ENCODE assay signal across 15 cellular contexts in genomic region chr5:145660897-145661650, GRCh38.
A peak's percentile ranks its signal among the peaks of the same experiment; 100 is the strongest.
DNase-seq lines count a peak whose midpoint lies in the region; ATAC-seq and TF ChIP-seq lines count a peak whose summit lies in the region.
"Had no signal": no experiment of that assay in that cellular context is flagged by ENCODE, and none has a peak within 500 bp of the region (broad histone marks: within the 10 kb centered on the region; RNA-seq: fewer than 3 reads in every experiment).

No MANE protein-coding gene starts in this region.

- H3K9me3 ChIP-seq in SK-N-MC (ENCODE audit: low read depth, low read length) = no peaks in the 10 kb centered on the region
- H3K9me3 ChIP-seq: transverse colon had no signal

- no peak for ATAC-seq in activated CD4-positive, CD25-positive, alpha-beta regulatory T cell treated with anti-CD3 and anti-CD28 coated beads, Interleukin-2, amount 50 U/mL, for 24 hours
- ATAC-seq in GM19395 (IDR thresholded peaks at IDR 0.05; ENCODE audit: unreplicated experiment) = no peak
- no peak for ATAC-seq in omental fat pad (ENCODE audit: low FRiP score)
- ATAC-seq: HCT116, natural killer cell had no signal

- H3K27ac ChIP-seq in SK-N-MC = peak overlapping the region; percentile 66
- H3K27ac ChIP-seq: transverse colon had no signal

- DNase-seq in GM03348 (ENCODE audit: low spot score) (peak; percentile 37), SK-N-MC (ENCODE audit: low read depth, low spot score) (peak; percentile 34), fibroblast of peridontal ligament (ENCODE audit: extremely low read depth) (peak; percentile 51), retina (peak; percentile 6), omental fat pad (ENCODE audit: low spot score) (no peak)
- DNase-seq: activated CD4-positive, CD25-positive, alpha-beta regulatory T cell; activated CD8-positive, alpha-beta memory T cell treated with anti-CD3 and anti-CD28 coated beads for 24 hours; CD4-positive, alpha-beta T cell; natural killer cell; NCI-H226; stimulated activated naive CD4-positive, alpha-beta T cell treated with Interleukin-2 at 50 U/mL for 16 hours; transverse colon had no signal

- no peaks in the 10 kb centered on the region for H3K36me3 ChIP-seq in SK-N-MC (ENCODE audit: insufficient read depth, low read length)
- H3K36me3 ChIP-seq: transverse colon had no signal

- TF ChIP-seq CTCF in omental fat pad (IDR thresholded peaks at IDR 0.05) = no peak

- peak overlapping the region; percentile 8; the same call in 1 of the 2 replicates for H3K4me3 ChIP-seq in SK-N-MC
- H3K4me3 ChIP-seq: transverse colon had no signal

- H3K9ac ChIP-seq in SK-N-MC (ENCODE audit: insufficient read length) = no peak overlapping the region
